Comparison of ENCODE assay signal across 26 cellular contexts in the genomic region with DNA sequence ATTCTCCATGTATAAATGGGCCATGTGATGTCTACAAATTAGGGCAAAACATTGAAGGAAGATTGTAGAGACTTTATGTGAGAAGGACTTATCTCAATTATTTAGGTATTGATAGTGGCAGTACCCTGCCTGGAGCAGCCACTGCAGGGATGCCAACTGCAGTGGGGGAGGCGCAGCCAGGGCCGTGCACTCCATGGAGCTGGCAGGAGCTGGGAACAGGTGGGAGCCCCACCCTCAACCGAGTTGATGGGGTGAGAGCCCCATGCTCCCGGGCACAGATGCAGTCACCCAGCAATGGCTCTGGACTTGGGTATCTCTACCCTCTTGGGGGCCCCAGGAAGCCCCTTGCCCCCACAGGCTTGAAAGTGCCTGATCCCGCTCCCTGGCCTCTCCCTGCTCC.
"Had no signal": no experiment of that assay in that cellular context is flagged by ENCODE, and none has a peak within 500 bp of the region (broad histone marks: within the 10 kb centered on the region; RNA-seq: fewer than 3 reads in every experiment).

No MANE protein-coding gene starts in this region.

- H3K4me3 Mint-ChIP-seq: naive thymus-derived CD8-positive, alpha-beta T cell; nephron progenitor cell; neural crest cell; stimulated activated effector memory CD8-positive, alpha-beta T cell treated with anti-CD3 and anti-CD28 coated beads, Interleukin-12 subunit alpha, Interleukin-12 subunit beta, amount 100 ng/mL, for 72 hours; stimulated activated naive B cell treated with anti-CD40 and anti-IgM and Interleukin-4, amounts not matched to agents 10 μg/mL and 1 μg/mL and 100 μg/mL, for 72 hours; stimulated activated naive CD8-positive, alpha-beta T cell treated with anti-CD3 and anti-CD28 coated beads, Interleukin-15, Interleukin-2, amounts not matched to agents 100 ng/mL and 50 ng/mL, for 24 hours had no signal

- ATAC-seq: naive thymus-derived CD8-positive, alpha-beta T cell; pancreas; right lobe of liver; stimulated activated effector memory CD8-positive, alpha-beta T cell treated with anti-CD3 and anti-CD28 coated beads, Interleukin-12 subunit alpha, Interleukin-12 subunit beta, amount 100 ng/mL, for 72 hours; stimulated activated naive B cell treated with anti-CD40 and anti-IgM and Interleukin-4, amounts not matched to agents 10 μg/mL and 1 μg/mL and 100 μg/mL, for 72 hours had no signal

- H3K27me3 ChIP-seq: neutrophil, pancreas, right atrium auricular region, right lobe of liver, sigmoid colon, stomach, thyroid gland, tibial nerve, vagina had no signal

- H3K27me3 Mint-ChIP-seq: stimulated activated naive B cell treated with anti-CD40 and anti-IgM and Interleukin-4, amounts not matched to agents 10 μg/mL and 1 μg/mL and 100 μg/mL, for 72 hours; stimulated activated naive CD8-positive, alpha-beta T cell treated with anti-CD3 and anti-CD28 coated beads, Interleukin-15, Interleukin-2, amounts not matched to agents 100 ng/mL and 50 ng/mL, for 24 hours had no signal

- H3K4me3 ChIP-seq: pancreas, prostate gland, right atrium auricular region, right lobe of liver, sigmoid colon, stomach, thoracic aorta, thyroid gland, tibial nerve, vagina had no signal

- H3K27ac ChIP-seq: neutrophil, pancreas, prostate gland, right atrium auricular region, right lobe of liver, sigmoid colon, stomach, thoracic aorta, thyroid gland, tibial nerve, vagina had no signal

- H3K9me3 ChIP-seq: neutrophil, pancreas, prostate gland, right atrium auricular region, right lobe of liver, thoracic aorta, thyroid gland, vagina had no signal

- DNase-seq: naive thymus-derived CD8-positive, alpha-beta T cell; nephron progenitor cell; nucleus accumbens; pancreas; retina; right lobe of liver; sigmoid colon; small intestine; stimulated activated CD4-positive, alpha-beta T cell treated with anti-CD3 and anti-CD28 coated beads, Interleukin-15, amount 100 ng/mL, for 24 hours; stimulated activated CD4-positive, alpha-beta T cell treated with anti-CD3 and anti-CD28 coated beads, Interleukin-2, amount 100 ng/mL, for 24 hours; stimulated activated CD4-positive, alpha-beta T cell treated with anti-CD3 and anti-CD28 coated beads, Interleukin-2, amount 100 ng/mL, for 48 hours; stimulated activated CD4-positive, alpha-beta T cell treated with anti-CD3 and anti-CD28 coated beads, Interleukin-4, amount 100 ng/mL, for 24 hours; stimulated activated naive B cell treated with anti-CD40 and anti-IgM and Interleukin-4, amounts not matched to agents 10 μg/mL and 1 μg/mL and 100 μg/mL, for 72 hours; stimulated activated naive CD4-positive, alpha-beta T cell treated with Interleukin-2 at 50 U/mL for 16 hours; stomach; thyroid gland; trophoblast cell had no signal

- H3K36me3 ChIP-seq: neutrophil, pancreas, prostate gland, right atrium auricular region, right lobe of liver, sigmoid colon, stomach, thoracic aorta, thyroid gland, tibial nerve, vagina had no signal

- H3K4me1 ChIP-seq: pancreas, prostate gland, right atrium auricular region, right lobe of liver, sigmoid colon, stomach, thyroid gland, tibial nerve, vagina had no signal

- H3K27ac Mint-ChIP-seq: naive thymus-derived CD8-positive, alpha-beta T cell; nephron progenitor cell; stimulated activated effector memory CD8-positive, alpha-beta T cell treated with anti-CD3 and anti-CD28 coated beads, Interleukin-12 subunit alpha, Interleukin-12 subunit beta, amount 100 ng/mL, for 72 hours; stimulated activated naive B cell treated with anti-CD40 and anti-IgM and Interleukin-4, amounts not matched to agents 10 μg/mL and 1 μg/mL and 100 μg/mL, for 72 hours; stimulated activated naive CD8-positive, alpha-beta T cell treated with anti-CD3 and anti-CD28 coated beads, Interleukin-15, Interleukin-2, amounts not matched to agents 100 ng/mL and 50 ng/mL, for 24 hours had no signal

- H3K4me1 Mint-ChIP-seq: naive thymus-derived CD8-positive, alpha-beta T cell; neural crest cell; stimulated activated effector memory CD8-positive, alpha-beta T cell treated with anti-CD3 and anti-CD28 coated beads, Interleukin-12 subunit alpha, Interleukin-12 subunit beta, amount 100 ng/mL, for 72 hours; stimulated activated naive B cell treated with anti-CD40 and anti-IgM and Interleukin-4, amounts not matched to agents 10 μg/mL and 1 μg/mL and 100 μg/mL, for 72 hours had no signal

- H3K36me3 Mint-ChIP-seq: naive thymus-derived CD8-positive, alpha-beta T cell; stimulated activated effector memory CD8-positive, alpha-beta T cell treated with anti-CD3 and anti-CD28 coated beads, Interleukin-12 subunit alpha, Interleukin-12 subunit beta, amount 100 ng/mL, for 72 hours; stimulated activated naive B cell treated with anti-CD40 and anti-IgM and Interleukin-4, amounts not matched to agents 10 μg/mL and 1 μg/mL and 100 μg/mL, for 72 hours had no signal
